10 cellular contexts compared by ENCODE assay signal in genomic region chr1:207942340-207942741, GRCh38. TPM values are rescaled to one million over a fixed set of nuclear protein-coding genes. Genes with fewer than 3 reads are reported as not detected.
DNase-seq lines count a peak whose midpoint lies in the region; ATAC-seq and TF ChIP-seq lines count a peak whose summit lies in the region.
"Not testable (repeated sequence)": the region's sequence is repeated elsewhere in the genome, so short reads cannot be mapped to it uniquely, and the experiment has no call there.
"Had no signal": no experiment of that assay in that cellular context is flagged by ENCODE, and none has a peak within 500 bp of the region (broad histone marks: within the 10 kb centered on the region; RNA-seq: fewer than 3 reads in every experiment).

No MANE protein-coding gene starts in this region.

- H3K9ac ChIP-seq in adipocyte (ENCODE audit: low read length) = peak overlapping the region; percentile 33

- peak; percentile 31 for DNase-seq in GM06990 (ENCODE audit: extremely low read depth, insufficient read length)
- peak; percentile 55 for DNase-seq in MV-4-11 (lab: John Stamatoyannopoulos, UW)
- DNase-seq in adipocyte (ENCODE audit: low read depth); right lobe of liver; psoas muscle; thyroid gland: not testable (repeated sequence)
- peak; percentile 66 for DNase-seq in fibroblast of the aortic adventitia (ENCODE audit: low read depth)

- not testable (repeated sequence) for H3K4me1 ChIP-seq in adipocyte (ENCODE audit: control insufficient read depth, insufficient read depth, low read length); right lobe of liver; psoas muscle
- H3K4me1 ChIP-seq in thyroid gland = peaks cover 35 to 48% of the 10 kb centered on the region in 2 donors

- H3K27me3 ChIP-seq in GM06990 (replicated peaks; ENCODE audit: control insufficient read depth, insufficient read depth, low read length); adipocyte (replicated peaks; ENCODE audit: control insufficient read depth, insufficient read depth, low read length); right lobe of liver; psoas muscle (ENCODE audit: insufficient read depth in 3 of 3, low read length in 2 of 3); thyroid gland: not testable (repeated sequence)

- intact Hi-C loops in right lobe of liver (cut with DNase I); psoas muscle (cut with DNase I); thyroid gland (cut with DNase I): not testable (repeated sequence)

- 31% methylated on average over 5 of the region's 14 CpGs for WGBS in right lobe of liver (ENCODE audit: insufficient coverage, low coverage, low lambda C conversion rate, missing lambda C conversion rate)
- 52 to 72% (median 67%) methylated on average over 14 of the region's 14 CpGs for WGBS in psoas muscle, 3 donors
- 79 to 85% methylated on average over 14 of the region's 14 CpGs for WGBS in thyroid gland, 2 donors

- not testable (repeated sequence) for H3K9me3 ChIP-seq in adipocyte (ENCODE audit: control insufficient read depth, low read length); right lobe of liver; psoas muscle; thyroid gland

- not testable (repeated sequence) for H3K36me3 ChIP-seq in GM06990 (ENCODE audit: control insufficient read depth, insufficient read depth, low read length); adipocyte (ENCODE audit: control insufficient read depth, insufficient read depth, low read length, severe bottlenecking); right lobe of liver; psoas muscle (ENCODE audit: insufficient read depth in 1 of 2, low read depth in 1 of 2); thyroid gland

- TF ChIP-seq CTCF in GM06990 (IDR thresholded peaks at IDR 0.05; ENCODE audit: insufficient read depth, low read length, poor library complexity, severe bottlenecking); fibroblast of the aortic adventitia (IDR thresholded peaks at IDR 0.05; ENCODE audit: insufficient read depth, low read length); right lobe of liver (IDR thresholded peaks at IDR 0.05); psoas muscle (IDR thresholded peaks at IDR 0.05); thyroid gland (IDR thresholded peaks at IDR 0.05): not testable (repeated sequence)

- H3K27ac ChIP-seq in right lobe of liver (peak overlapping the region in 2 of 3 donors; percentile 39 to 49), psoas muscle (peak overlapping the region; percentile 78), thyroid gland (peak overlapping the region; percentile 55 to 74 (median 68))

- TF ChIP-seq POLR2A in right lobe of liver (IDR thresholded peaks at IDR 0.05); thyroid gland (IDR thresholded peaks at IDR 0.05): not testable (repeated sequence)

- H3K4me3 ChIP-seq in GM06990 (replicated peaks; ENCODE audit: low read depth, low read length); fibroblast of the aortic adventitia (ENCODE audit: low read depth, low read length); right lobe of liver; thyroid gland (replicated peaks in 1 of 3): not testable (repeated sequence)
- H3K4me3 ChIP-seq in adipocyte (ENCODE audit: low read length) (peak overlapping the region; percentile 48), psoas muscle (peak overlapping the region; percentile 39)

- ATAC-seq in GM21723 (IDR thresholded peaks at IDR 0.05; ENCODE audit: unreplicated experiment) (peak; percentile 63), right lobe of liver (peak in 3 of 4 donors; percentile 35 to 51 (median 36)), psoas muscle (peak in 3 of 4 donors; percentile 37 to 79 (median 43))

RNA-seq across cellular contexts. Expression of gene CD34, which starts 31.4 kb away (rescaled TPM):
- total RNA-seq in fibroblast of the aortic adventitia (ENCODE audit: low replicate concordance) (0.27 and 4.8 TPM in 2 replicates), right lobe of liver (1 to 10 TPM in 5 of 6 experiments, under 1 TPM in 1; 0.70 to 2.7 (median 2.2) TPM), psoas muscle (10 to 100 TPM; 15.7 to 61.1 (median 20.9) TPM), thyroid gland (10 to 100 TPM; 20.7 to 38.8 (median 27.8) TPM)
- 10 to 100 TPM; 14.4 to 25.0 (median 21.1) TPM for polyA plus RNA-seq in psoas muscle
- total RNA-seq: CD8-positive, alpha-beta T cell; HepG2 had no signal
- polyA plus RNA-seq: HepG2 had no signal
